Comparison of ENCODE assay signal across 8 cellular contexts in genomic region chr17:68794636-68795503, GRCh38.
DNase-seq lines count a peak whose midpoint lies in the region; ATAC-seq and TF ChIP-seq lines count a peak whose summit lies in the region.

No MANE protein-coding gene starts in this region.

- H3K9me3 ChIP-seq in prostate gland = no peaks in the 10 kb centered on the region

- peaks cover 3% of the 10 kb centered on the region for H3K27me3 ChIP-seq in foreskin keratinocyte
- H3K27me3 ChIP-seq in prostate gland (replicated peaks; ENCODE audit: insufficient read depth) = no peaks in the 10 kb centered on the region

- peak overlapping the region; percentile 66 for H3K4me3 Mint-ChIP-seq in T-helper 2 cell treated with Interferon-gamma antibody and Interleukin-4, amounts not matched to agents 5 μg/mL and 100 μg/mL, for 36 hours

- intact Hi-C loops in prostate gland (cut with DNase I) (no loop called here), lower leg skin (cut with DNase I; ENCODE audit: low total_unique reads) (no loop called here)

- H3K4me3 ChIP-seq in prostate gland (no peak overlapping the region), lower leg skin (ENCODE audit: low read depth, poor library complexity, severe bottlenecking) (no peak overlapping the region)

- H3K27ac ChIP-seq in 22Rv1 (no peak overlapping the region), foreskin keratinocyte (no peak overlapping the region), prostate gland (peak overlapping the region; percentile 29 to 45)

- H3K4me1 Mint-ChIP-seq in T-helper 2 cell treated with Interferon-gamma antibody and Interleukin-4, amounts not matched to agents 5 μg/mL and 100 μg/mL, for 36 hours (ENCODE audit: low read depth) = peaks cover 8% of the 10 kb centered on the region

- ATAC-seq in GM19035 (IDR thresholded peaks at IDR 0.05; ENCODE audit: unreplicated experiment) = peak; percentile 62
- ATAC-seq in foreskin keratinocyte = peak; percentile 47
- no peak for ATAC-seq in GM18909 (IDR thresholded peaks at IDR 0.05; ENCODE audit: poor library complexity, unreplicated experiment)
- ATAC-seq in HG03039 (IDR thresholded peaks at IDR 0.05; ENCODE audit: unreplicated experiment) = no peak

- TF ChIP-seq CTCF in 22Rv1 (IDR thresholded peaks at IDR 0.05) = 0 out of 2 replicates have a peak, but pooled peaks have one; percentile 5
- TF ChIP-seq CTCF in foreskin keratinocyte (conservative IDR thresholded peaks at IDR 0.05) = peak; percentile 69
- TF ChIP-seq CTCF in prostate gland (IDR thresholded peaks at IDR 0.05) = peak in 2 of 4 experiments; percentile 32 to 43
- no peak for TF ChIP-seq CTCF in lower leg skin (IDR thresholded peaks at IDR 0.05)

- no peaks in the 10 kb centered on the region for H3K4me1 ChIP-seq in foreskin keratinocyte
- H3K4me1 ChIP-seq in prostate gland (replicated peaks) = no peaks in the 10 kb centered on the region

- DNase-seq in T-helper 2 cell treated with Interferon-gamma antibody and Interleukin-4, amounts not matched to agents 5 μg/mL and 100 μg/mL, for 36 hours (ENCODE audit: low spot score) = no peak
- peak; percentile 8 to 20 for DNase-seq in foreskin keratinocyte
- no peak for DNase-seq in prostate gland (ENCODE audit: low spot score)
- no peak for DNase-seq in lower leg skin (ENCODE audit: low spot score in 2 of 2)

- no peaks in the 10 kb centered on the region for H3K36me3 ChIP-seq in prostate gland

- no peak for TF ChIP-seq POLR2A in prostate gland (IDR thresholded peaks at IDR 0.05)
- TF ChIP-seq POLR2A in lower leg skin (IDR thresholded peaks at IDR 0.05) = no peak

- 42% methylated on average over 6 of the region's 6 CpGs for WGBS in prostate gland
- 20 to 21% methylated on average over 6 of the region's 6 CpGs for WGBS in lower leg skin, 2 donors

- H3K36me3 Mint-ChIP-seq in T-helper 2 cell treated with Interferon-gamma antibody and Interleukin-4, amounts not matched to agents 5 μg/mL and 100 μg/mL, for 36 hours (ENCODE audit: low read depth) = peaks cover 1% of the 10 kb centered on the region

- H3K9me3 Mint-ChIP-seq in T-helper 2 cell treated with Interferon-gamma antibody and Interleukin-4, amounts not matched to agents 5 μg/mL and 100 μg/mL, for 36 hours = no peaks in the 10 kb centered on the region

- peak overlapping the region; percentile 43 for H3K27ac Mint-ChIP-seq in T-helper 2 cell treated with Interferon-gamma antibody and Interleukin-4, amounts not matched to agents 5 μg/mL and 100 μg/mL, for 36 hours

- peaks cover 3% of the 10 kb centered on the region for H3K27me3 Mint-ChIP-seq in T-helper 2 cell treated with Interferon-gamma antibody and Interleukin-4, amounts not matched to agents 5 μg/mL and 100 μg/mL, for 36 hours (ENCODE audit: low read depth)

Comparison
In these comparisons a context has a peak if more than half of its experiments do, and no peak if none do; other contexts are left out.
1. H3K27ac ChIP-seq: peak in prostate gland (2 of 2); none in 22Rv1 (single experiment) and foreskin keratinocyte (single experiment).
2. CTCF ChIP-seq: peak in 22Rv1 (single experiment) and foreskin keratinocyte (single experiment); none in lower leg skin (0 of 3).
3. ATAC-seq: peak in GM19035 (single experiment) and foreskin keratinocyte (single experiment); none in GM18909 (single experiment) and HG03039 (single experiment).
4. DNase-seq: peak in foreskin keratinocyte (2 of 2); none in T-helper 2 cell treated with Interferon-gamma antibody and Interleukin-4, amounts not matched to agents 5 μg/mL and 100 μg/mL, for 36 hours (single experiment), prostate gland (single experiment) and lower leg skin (0 of 2).